8 cellular contexts compared by ENCODE assay signal in genomic region chr6:27838513-27839302, GRCh38.
DNase-seq lines count a peak whose midpoint lies in the region; ATAC-seq, FAIRE-seq and TF ChIP-seq lines count a peak whose summit lies in the region.
"Not testable (repeated sequence)": the region's sequence is repeated elsewhere in the genome, so short reads cannot be mapped to it uniquely, and the experiment has no call there.

No MANE protein-coding gene starts in this region.

- H3F3A ChIP-seq in neural cell (ENCODE audit: insufficient read depth, low read length, poor library complexity, severe bottlenecking) = not testable (repeated sequence)

- TF ChIP-seq EP300 in GM12878 (IDR thresholded peaks at IDR 0.05; ENCODE audit: borderline replicate concordance in 1 of 2, control insufficient read depth in 1 of 2, low read depth in 2 of 2, low read length in 2 of 2) = 0 out of 4 replicates have a peak, but pooled peaks of 1 of the 2 experiments have one; percentile 3
- TF ChIP-seq EP300 in neural cell (conservative IDR thresholded peaks at IDR 0.05; ENCODE audit: poor library complexity, severe bottlenecking) = not testable (repeated sequence)

- FAIRE-seq in GM12878 (lab: Jason Lieb, UNC) = not testable (repeated sequence)

- not testable (repeated sequence) for H3K9me3 ChIP-seq in GM12878 (replicated peaks; ENCODE audit: control insufficient read depth, insufficient read depth, low read length); neural cell (ENCODE audit: low read length); stomach smooth muscle (ENCODE audit: control insufficient read depth in 2 of 2, low read length in 2 of 2)

- peak; percentile 63 for DNase-seq in Daoy (ENCODE audit: low read depth)
- DNase-seq in HFFc6 = peak; percentile 53
- peak; percentile 77 for DNase-seq in NCI-H146 (lab: John Stamatoyannopoulos, UW)
- DNase-seq in GM12878 (ENCODE audit: low read depth, low spot score) = not testable (repeated sequence)
- peak; percentile 84 for DNase-seq in cardiac septum (ENCODE audit: low spot score)

- CTCF ChIA-PET in GM12878 (lab: Yijun Ruan, JAX) = interaction anchor here (0.7 to 3.7 kb wide), 10 partner anchors 13 to 677 kb away, joined by 3 to 31 read pairs (median 4); a partner anchor contains a TSS

- in situ Hi-C loops in GM12878 (cut with MboI) = loop anchor here (5.0 to 10.0 kb wide), 3 partner anchors 54 to 1714 kb away; a partner anchor contains a TSS

- peak overlapping the region; percentile 96 for H3K9ac ChIP-seq in GM12878 (ENCODE audit: control insufficient read depth, insufficient read depth, low read length)
- peak overlapping the region; percentile 82 for H3K9ac ChIP-seq in neural cell (ENCODE audit: low read length)
- H3K9ac ChIP-seq in stomach smooth muscle (ENCODE audit: low read length in 2 of 2) = peak overlapping the region; percentile 74 to 82

- TSS peak; percentile 99 for BruUV-seq in GM12878 (replicated peaks; lab: Mats Ljungman, UMichigan)

- not testable (repeated sequence) for H3K4me1 Mint-ChIP-seq in HFFc6 (ENCODE audit: low read depth)

- peaks cover 48% of the 10 kb centered on the region for H3K79me2 ChIP-seq in GM12878 (ENCODE audit: control insufficient read depth, insufficient read depth, low read length)
- H3K79me2 ChIP-seq in neural cell (replicated peaks; ENCODE audit: insufficient read depth, low read length) = peaks cover 32% of the 10 kb centered on the region

- SMC1A ChIA-PET in GM12878 (lab: Charles Lee; ENCODE audit: uncharacterized antibody, unreplicated experiment) = interaction anchor here (0.5 to 7.6 kb wide), 15 partner anchors 10 to 1664 kb away, joined by 3 to 85 read pairs (median 5); a partner anchor contains a TSS

- not testable (repeated sequence) for H3K36me3 ChIP-seq in GM12878 (ENCODE audit: control insufficient read depth in 2 of 2, insufficient read depth in 2 of 2, low read length in 1 of 2); neural cell (ENCODE audit: insufficient read depth, low read length); stomach smooth muscle (ENCODE audit: control insufficient read depth in 2 of 2, insufficient read depth in 2 of 2, low read length in 2 of 2)

- peak overlapping the region; percentile 87 for H3K4me3 ChIP-seq in GM12878
- peak overlapping the region; percentile 82 for H3K4me3 ChIP-seq in neural cell (ENCODE audit: low read length)
- H3K4me3 ChIP-seq in stomach smooth muscle (ENCODE audit: low read length in 2 of 2) = peak overlapping the region; percentile 65 to 89

- H3K27ac ChIP-seq in VCaP = peak overlapping the region; percentile 95
- H3K27ac ChIP-seq in GM12878 (ENCODE audit: control insufficient read depth, insufficient read depth) = peak overlapping the region; percentile 93
- H3K27ac ChIP-seq in neural cell (ENCODE audit: low read length) = peak overlapping the region; percentile 100
- peak overlapping the region; percentile 95 for H3K27ac ChIP-seq in stomach smooth muscle (ENCODE audit: low read length)

- H3K36me3 Mint-ChIP-seq in HFFc6 (ENCODE audit: low read depth) = not testable (repeated sequence)

- TF ChIP-seq CTCF in HFFc6 (IDR thresholded peaks at IDR 0.05); VCaP (conservative IDR thresholded peaks at IDR 0.05); GM12878 (IDR thresholded peaks at IDR 0.05 in 2 of 3, conservative IDR thresholded peaks at IDR 0.05 in 1 of 3; ENCODE audit: control insufficient read depth in 2 of 3, extremely low read depth in 1 of 3, insufficient read depth in 1 of 3, low read depth in 3 of 3, low read length in 3 of 3): not testable (repeated sequence)
- TF ChIP-seq CTCF in neural cell (IDR thresholded peaks at IDR 0.05; ENCODE audit: poor library complexity, severe bottlenecking) = peak; percentile 47

- not testable (repeated sequence) for H3K27me3 Mint-ChIP-seq in HFFc6 (ENCODE audit: insufficient read depth)

- H3K4me1 ChIP-seq in GM12878 (ENCODE audit: control insufficient read depth, insufficient read depth, low read length); stomach smooth muscle (ENCODE audit: control insufficient read depth, insufficient read depth, low read length): not testable (repeated sequence)

- not testable (repeated sequence) for H3K27me3 ChIP-seq in GM12878 (replicated peaks in 1 of 2; ENCODE audit: control insufficient read depth in 2 of 2, insufficient read depth in 2 of 2, low read length in 1 of 2); neural cell (ENCODE audit: insufficient read depth, low read depth, low read length); stomach smooth muscle (ENCODE audit: control insufficient read depth in 1 of 2, insufficient read depth in 2 of 2, low read length in 2 of 2)

- H3K4me3 Mint-ChIP-seq in HFFc6 = not testable (repeated sequence)

- peak overlapping the region; percentile 69 for H2AFZ ChIP-seq in GM12878 (ENCODE audit: control insufficient read depth, low read depth, low read length)
- peak overlapping the region; percentile 24 for H2AFZ ChIP-seq in neural cell (ENCODE audit: low read depth, low read length)

- RAD21 ChIA-PET in GM12878 (lab: Charles Lee; ENCODE audit: unreplicated experiment) = interaction anchor here (0.5 to 6.1 kb wide), 13 partner anchors 16 to 651 kb away, joined by 3 to 74 read pairs (median 4); a partner anchor contains a TSS

- H3K9me3 Mint-ChIP-seq in HFFc6 = not testable (repeated sequence)

- H3K27ac Mint-ChIP-seq in HFFc6 = not testable (repeated sequence)

- not testable (repeated sequence) for H4K20me1 ChIP-seq in GM12878 (ENCODE audit: control insufficient read depth, insufficient read depth); neural cell (ENCODE audit: insufficient read depth)

- ATAC-seq in GM12878 = peak; percentile 34

- H3K4me2 ChIP-seq in GM12878 (ENCODE audit: control insufficient read depth, insufficient read depth) (peak overlapping the region; percentile 78), neural cell (ENCODE audit: low read length) (peak overlapping the region; percentile 60)

- H3K9me2 ChIP-seq in neural cell (ENCODE audit: insufficient read depth, low read length) = not testable (repeated sequence)

- TF ChIP-seq RAD21 in GM12878 (IDR thresholded peaks at IDR 0.05; ENCODE audit: insufficient read depth, low read depth, low read length) = not testable (repeated sequence)
- peak; percentile 22 for TF ChIP-seq RAD21 in neural cell (conservative IDR thresholded peaks at IDR 0.05)

- POLR2A ChIA-PET in GM12878 (lab: Charles Lee) = interaction anchor here (0.6 to 6.7 kb wide), 21 partner anchors 10 to 1794 kb away, joined by 3 to 107 read pairs (median 6); a partner anchor contains a TSS

- intact Hi-C loops in GM12878 (cut with micrococcal nuclease; ENCODE audit: unreplicated experiment) = loop anchor here (1.0 to 10.0 kb wide), 3 partner anchors 27 to 296 kb away; a partner anchor contains a TSS
- intact Hi-C loops in cardiac septum (cut with DNase I) = loop anchor here (2.0 to 10.0 kb wide), 3 partner anchors 28 to 1681 kb away; a partner anchor contains a TSS

- TF ChIP-seq POLR2A in GM12878 (IDR thresholded peaks at IDR 0.05; ENCODE audit: low read depth, low read length) = peak; percentile 75

- WGBS in GM12878 (ENCODE audit: insufficient coverage, insufficient replicate concordance, low lambda C conversion rate, missing lambda C conversion rate) = 1% methylated on average over 48 of the region's 48 CpGs

TF ChIP-seq in GM12878, 131 proteins besides CTCF, POLR2A, EP300 and RAD21 (continues in another document):
- peak in 1 of 2 experiments; percentile 45; a peak in 1 of 4 replicates for TF ChIP-seq IKZF2 (IDR thresholded peaks at IDR 0.05)
- TF ChIP-seq ATF7 (IDR thresholded peaks at IDR 0.05; ENCODE audit: low read depth) = peak; percentile 63
- TF ChIP-seq CHD1 (IDR thresholded peaks at IDR 0.05; ENCODE audit: low read depth, low read length) = peak; percentile 41; the same call in 1 of the 2 replicates
- TF ChIP-seq, protein P1, sequence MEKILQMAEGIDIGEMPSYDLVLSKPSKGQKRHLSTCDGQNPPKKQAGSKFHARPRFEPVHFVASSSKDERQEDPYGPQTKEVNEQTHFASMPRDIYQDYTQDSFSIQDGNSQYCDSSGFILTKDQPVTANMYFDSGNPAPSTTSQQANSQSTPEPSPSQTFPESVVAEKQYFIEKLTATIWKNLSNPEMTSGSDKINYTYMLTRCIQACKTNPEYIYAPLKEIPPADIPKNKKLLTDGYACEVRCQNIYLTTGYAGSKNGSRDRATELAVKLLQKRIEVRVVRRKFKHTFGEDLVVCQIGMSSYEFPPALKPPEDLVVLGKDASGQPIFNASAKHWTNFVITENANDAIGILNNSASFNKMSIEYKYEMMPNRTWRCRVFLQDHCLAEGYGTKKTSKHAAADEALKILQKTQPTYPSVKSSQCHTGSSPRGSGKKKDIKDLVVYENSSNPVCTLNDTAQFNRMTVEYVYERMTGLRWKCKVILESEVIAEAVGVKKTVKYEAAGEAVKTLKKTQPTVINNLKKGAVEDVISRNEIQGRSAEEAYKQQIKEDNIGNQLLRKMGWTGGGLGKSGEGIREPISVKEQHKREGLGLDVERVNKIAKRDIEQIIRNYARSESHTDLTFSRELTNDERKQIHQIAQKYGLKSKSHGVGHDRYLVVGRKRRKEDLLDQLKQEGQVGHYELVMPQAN (conservative IDR thresholded peaks at IDR 0.05) = peak; percentile 69; the same call in 1 of the 2 replicates

TF ChIP-seq in neural cell, 6 proteins besides CTCF, POLR2A, EP300 and RAD21 (continues in another document):
- TF ChIP-seq TAF1 (IDR thresholded peaks at IDR 0.05; ENCODE audit: low read depth) (peak; percentile 71), MXI1 (conservative IDR thresholded peaks at IDR 0.05; ENCODE audit: poor library complexity, severe bottlenecking) (peak; percentile 69)
